ENCODE assay signal across 8 cellular contexts in the genomic region with DNA sequence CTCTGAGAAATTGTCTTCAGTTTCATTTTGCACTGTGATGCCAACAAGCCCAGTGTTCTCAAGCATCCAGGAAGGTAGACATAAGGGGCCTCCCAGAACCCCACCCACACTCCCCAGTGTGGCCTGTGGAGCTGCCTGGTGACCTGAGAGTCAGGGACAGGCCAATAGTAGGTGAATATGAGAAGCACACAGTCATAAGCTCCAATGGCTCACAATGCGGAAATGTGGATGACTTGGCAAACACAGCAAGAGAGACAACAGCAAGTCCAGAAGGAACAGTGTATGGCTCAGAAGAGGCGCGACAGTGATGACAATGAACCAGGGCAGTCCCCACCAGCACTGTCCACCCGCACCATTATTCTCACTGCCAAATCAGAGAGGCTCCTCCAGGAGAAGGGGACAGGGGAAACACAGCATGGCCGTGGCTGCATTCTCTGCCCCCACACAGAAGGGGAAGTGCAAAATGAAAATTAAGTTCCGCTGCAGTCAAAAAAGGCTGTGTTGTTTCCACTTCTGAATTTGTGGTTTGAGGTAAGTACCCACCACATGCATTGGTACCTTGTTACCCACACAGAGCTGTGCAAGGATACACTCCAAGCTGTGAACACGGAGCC.
DNase-seq lines count a peak whose midpoint lies in the region; ATAC-seq and TF ChIP-seq lines count a peak whose summit lies in the region.

No MANE protein-coding gene starts in this region.

- no peak overlapping the region for H3K27ac ChIP-seq in tibial artery

- no peak overlapping the region for H3K4me3 Mint-ChIP-seq in stimulated activated naive CD8-positive, alpha-beta T cell treated with anti-CD3 and anti-CD28 coated beads, Interleukin-15, amount 100 ng/mL, for 72 hours

- no peaks in the 10 kb centered on the region for H3K36me3 ChIP-seq in tibial artery

- no peak for DNase-seq in stimulated activated naive CD8-positive, alpha-beta T cell treated with anti-CD3 and anti-CD28 coated beads, Interleukin-15, Interleukin-2, amounts not matched to agents 100 U/mL and 50 U/mL, for 24 hours
- no peak for DNase-seq in stimulated activated naive CD8-positive, alpha-beta T cell treated with anti-CD3 and anti-CD28 coated beads, Interleukin-15, amount 100 ng/mL, for 72 hours
- no peak for DNase-seq in stimulated activated naive CD4-positive, alpha-beta T cell treated with Interleukin-2 at 50 U/mL for 16 hours (lab: John Stamatoyannopoulos, UW)
- no peak for DNase-seq in activated gamma-delta T cell (lab: John Stamatoyannopoulos, UW)
- no peak for DNase-seq in activated gamma-delta T cell treated with Interleukin-2 at 50 U/mL for 16 hours
- no peak for DNase-seq in tibial artery

- no peak overlapping the region for H3K27ac Mint-ChIP-seq in stimulated activated naive CD8-positive, alpha-beta T cell treated with anti-CD3 and anti-CD28 coated beads, Interleukin-15, amount 100 ng/mL, for 72 hours

- no peaks in the 10 kb centered on the region for H3K27me3 ChIP-seq in tibial artery

- no peak overlapping the region for H3K4me3 ChIP-seq in tibial artery

- no peaks in the 10 kb centered on the region for H3K9me3 Mint-ChIP-seq in stimulated activated naive CD8-positive, alpha-beta T cell treated with anti-CD3 and anti-CD28 coated beads, Interleukin-15, amount 100 ng/mL, for 72 hours

- intact Hi-C loops in tibial artery (cut with DNase I; ENCODE audit: low total_unique reads) = no loop called here

- no peaks in the 10 kb centered on the region for H3K4me1 Mint-ChIP-seq in stimulated activated naive CD8-positive, alpha-beta T cell treated with anti-CD3 and anti-CD28 coated beads, Interleukin-15, amount 100 ng/mL, for 72 hours

- H3K27me3 Mint-ChIP-seq in stimulated activated naive CD8-positive, alpha-beta T cell treated with anti-CD3 and anti-CD28 coated beads, Interleukin-15, amount 100 ng/mL, for 72 hours = peaks cover 26% of the 10 kb centered on the region

- ATAC-seq in stimulated activated naive CD8-positive, alpha-beta T cell treated with anti-CD3 and anti-CD28 coated beads, Interleukin-15, Interleukin-2, amounts not matched to agents 100 U/mL and 50 U/mL, for 24 hours = peak; percentile 55
- no peak for ATAC-seq in stimulated activated naive CD8-positive, alpha-beta T cell treated with anti-CD3 and anti-CD28 coated beads, Interleukin-15, amount 100 ng/mL, for 72 hours
- ATAC-seq in HG02642 (IDR thresholded peaks at IDR 0.05; ENCODE audit: poor library complexity, unreplicated experiment) (peak; percentile 92), HG03575 (IDR thresholded peaks at IDR 0.05; ENCODE audit: extremely low read depth, insufficient number of reproducible peaks, low FRiP score, unreplicated experiment) (peak; percentile 65)

- no peaks in the 10 kb centered on the region for H3K4me1 ChIP-seq in tibial artery

- TF ChIP-seq CTCF in tibial artery (IDR thresholded peaks at IDR 0.05) = no peak

- H3K9me3 ChIP-seq in tibial artery = no peaks in the 10 kb centered on the region
